8 cellular contexts compared by ENCODE assay signal in the genomic region with DNA sequence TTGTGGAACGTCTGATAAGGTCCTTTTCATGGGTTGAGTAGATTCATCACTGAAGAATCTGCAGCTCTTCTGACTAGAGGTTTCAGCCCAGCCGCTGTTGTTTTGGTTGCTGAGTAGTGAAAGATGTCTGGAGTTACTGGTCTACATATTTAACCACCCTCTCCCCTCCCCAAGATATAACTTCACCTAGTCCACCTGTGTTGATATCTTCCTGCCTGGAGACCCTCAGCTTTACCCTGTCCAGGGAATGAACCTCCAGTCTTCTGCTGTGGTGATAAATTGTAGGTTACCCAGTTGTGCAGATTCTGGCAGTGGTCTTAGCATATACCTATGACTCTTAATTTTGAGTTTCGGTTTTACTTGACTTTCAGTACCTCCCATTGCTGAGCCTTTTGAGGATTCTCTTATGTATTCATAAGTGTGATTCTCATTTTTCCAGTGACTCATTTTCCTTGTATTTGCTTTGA.
A peak's percentile ranks its signal among the peaks of the same experiment; 100 is the strongest.
DNase-seq lines count a peak whose midpoint lies in the region; ATAC-seq and TF ChIP-seq lines count a peak whose summit lies in the region.

No MANE protein-coding gene starts in this region.

- H3K9me3 ChIP-seq in H9 (ENCODE audit: control insufficient read depth, low read depth, low read length) (no peaks in the 10 kb centered on the region), transverse colon (no peaks in the 10 kb centered on the region)

- H4K20me1 ChIP-seq in H9 (ENCODE audit: control insufficient read depth, insufficient read depth, insufficient read length) = no peaks in the 10 kb centered on the region

- no peak overlapping the region for H3K18ac ChIP-seq in H9 (ENCODE audit: insufficient read length, low read depth, low read length)

- no peaks in the 10 kb centered on the region for H3K79me2 ChIP-seq in H9 (ENCODE audit: insufficient read depth, low read length)

- H2BK12ac ChIP-seq in H9 (ENCODE audit: insufficient read length, low read depth, low read length) = no peak overlapping the region

- H3K27me3 ChIP-seq in H9 (ENCODE audit: insufficient read depth, low read length) (no peaks in the 10 kb centered on the region), transverse colon (no peaks in the 10 kb centered on the region)

- 0 out of 7 replicates have a peak overlapping the region, but pooled peaks of 1 of the 3 experiments have one; percentile 42 for H3K27ac Mint-ChIP-seq in H9

- TF ChIP-seq POLR2A in transverse colon (IDR thresholded peaks at IDR 0.05) = no peak

- no peaks in the 10 kb centered on the region for H3K36me3 Mint-ChIP-seq in H9 (ENCODE audit: insufficient read depth in 1 of 3, low read depth in 3 of 3)

- TF ChIP-seq CTCF in H9 (conservative IDR thresholded peaks at IDR 0.05) (no peak), transverse colon (IDR thresholded peaks at IDR 0.05) (no peak)

- H3K9ac ChIP-seq in H9 (ENCODE audit: extremely low read depth, insufficient read length, low read length) = no peak overlapping the region

- WGBS in H9 (ENCODE audit: extremely low coverage, insufficient read length, low lambda C conversion rate) = no CpG with 5 or more reads among the region's 3 CpGs
- WGBS in transverse colon (ENCODE audit: low coverage in 1 of 2), 2 donors = 64 to 85% methylated on average over 2 to 3 of the region's 3 CpGs

- H3K23me2 ChIP-seq in H9 (ENCODE audit: insufficient read length, low read depth, low read length, poor library complexity, severe bottlenecking) = no peaks in the 10 kb centered on the region

- no peak overlapping the region for H4K5ac ChIP-seq in H9 (ENCODE audit: insufficient read length, low read depth, low read length)

- no peak overlapping the region for H2BK20ac ChIP-seq in H9 (ENCODE audit: low read depth, low read length, poor library complexity, severe bottlenecking)

- in situ Hi-C loops in transverse colon (cut with MboI; ENCODE audit: low pct_ligation_motif_present in 1 of 4, low pct_unique_long_range_greater_than_20kb in 1 of 4, low sequenced_read_pairs in 3 of 4) = no loop called here

- peaks cover 11 to 16% of the 10 kb centered on the region in 2 experiments for H3K4me1 Mint-ChIP-seq in H9

- no peak overlapping the region for H4K91ac ChIP-seq in H9 (ENCODE audit: insufficient read length, low read depth, low read length)

- no peak overlapping the region for H3K4me2 ChIP-seq in H9 (ENCODE audit: insufficient read depth, insufficient read length, low read length)

- H3K4me3 ChIP-seq in transverse colon = no peak overlapping the region

- H3K23ac ChIP-seq in H9 (ENCODE audit: insufficient read length, low read depth, low read length) = no peak overlapping the region

- H3K9me3 Mint-ChIP-seq in H9 = no peaks in the 10 kb centered on the region

- H3T11ph ChIP-seq in H9 (ENCODE audit: low read length) = no peak overlapping the region

- no peak overlapping the region for H3K4me3 Mint-ChIP-seq in H9

- H2BK5ac ChIP-seq in H9 (ENCODE audit: insufficient read length, low read length) = no peak overlapping the region

- H4K8ac ChIP-seq in H9 (replicated peaks; ENCODE audit: insufficient read length, low read depth, low read length) = no peak overlapping the region

- no peak overlapping the region for H2AFZ ChIP-seq in H9 (ENCODE audit: low read length)

- H2AK5ac ChIP-seq in H9 (ENCODE audit: insufficient read length, low read length) = no peak overlapping the region

- intact Hi-C loops in transverse colon (cut with DNase I; ENCODE audit: low total_unique reads) = no loop called here

- H3K14ac ChIP-seq in H9 (ENCODE audit: insufficient read depth, low read length) = no peak overlapping the region

- no peak for TF ChIP-seq EP300 in transverse colon (IDR thresholded peaks at IDR 0.05; ENCODE audit: low read depth)

- no peak overlapping the region for H2BK120ac ChIP-seq in H9 (ENCODE audit: low read depth, low read length, poor library complexity, severe bottlenecking)

- H3K79me1 ChIP-seq in H9 (ENCODE audit: insufficient read depth, low read depth, low read length, poor library complexity, severe bottlenecking) = no peaks in the 10 kb centered on the region

- no peak overlapping the region for H3K27ac ChIP-seq in H9 (ENCODE audit: insufficient read length, low read depth, low read length)
- no peak overlapping the region for H3K27ac ChIP-seq in transverse colon

- ATAC-seq in GM18508 (IDR thresholded peaks at IDR 0.05; ENCODE audit: insufficient read depth, unreplicated experiment) = peak; percentile 71
- ATAC-seq in HG02852 (IDR thresholded peaks at IDR 0.05; ENCODE audit: unreplicated experiment) = peak; percentile 97

- no peak overlapping the region for H3K56ac ChIP-seq in H9 (ENCODE audit: insufficient read length, low read depth, low read length)

- no peak overlapping the region for H2BK15ac ChIP-seq in H9 (ENCODE audit: low read depth, low read length)

- DNase-seq in activated CD4-positive, alpha-beta T cell treated with anti-CD3 and anti-CD28 coated beads for 4 hours = peak; percentile 9 to 21
- DNase-seq in iris pigment epithelial cell (ENCODE audit: low read depth) (peak; percentile 65), H9 (no peak), mesenteric fat pad (ENCODE audit: low spot score) (no peak), DMS53 (lab: John Stamatoyannopoulos, UW) (no peak), transverse colon (no peak)

- no peaks in the 10 kb centered on the region for H3K27me3 Mint-ChIP-seq in H9 (ENCODE audit: low read depth)

- H3K36me3 ChIP-seq in transverse colon = no peaks in the 10 kb centered on the region

- H3K4me1 ChIP-seq in H9 (ENCODE audit: insufficient read depth, low read length) (peaks cover 2% of the 10 kb centered on the region; the same call in 1 of the 2 replicates), transverse colon (peaks cover 0 to 12% (median 0%) of the 10 kb centered on the region in 4 donors)

- no peak overlapping the region for H3K4ac ChIP-seq in H9 (ENCODE audit: low read depth, low read length)

Comparison
In these comparisons a context has a peak if more than half of its experiments do, and no peak if none do; other contexts are left out.
1. DNase-seq: peak in activated CD4-positive, alpha-beta T cell treated with anti-CD3 and anti-CD28 coated beads for 4 hours (2 of 2) and iris pigment epithelial cell (single experiment); none in H9 (single experiment), mesenteric fat pad (single experiment), DMS53 (single experiment) and transverse colon (single experiment).